In the genomic region with DNA sequence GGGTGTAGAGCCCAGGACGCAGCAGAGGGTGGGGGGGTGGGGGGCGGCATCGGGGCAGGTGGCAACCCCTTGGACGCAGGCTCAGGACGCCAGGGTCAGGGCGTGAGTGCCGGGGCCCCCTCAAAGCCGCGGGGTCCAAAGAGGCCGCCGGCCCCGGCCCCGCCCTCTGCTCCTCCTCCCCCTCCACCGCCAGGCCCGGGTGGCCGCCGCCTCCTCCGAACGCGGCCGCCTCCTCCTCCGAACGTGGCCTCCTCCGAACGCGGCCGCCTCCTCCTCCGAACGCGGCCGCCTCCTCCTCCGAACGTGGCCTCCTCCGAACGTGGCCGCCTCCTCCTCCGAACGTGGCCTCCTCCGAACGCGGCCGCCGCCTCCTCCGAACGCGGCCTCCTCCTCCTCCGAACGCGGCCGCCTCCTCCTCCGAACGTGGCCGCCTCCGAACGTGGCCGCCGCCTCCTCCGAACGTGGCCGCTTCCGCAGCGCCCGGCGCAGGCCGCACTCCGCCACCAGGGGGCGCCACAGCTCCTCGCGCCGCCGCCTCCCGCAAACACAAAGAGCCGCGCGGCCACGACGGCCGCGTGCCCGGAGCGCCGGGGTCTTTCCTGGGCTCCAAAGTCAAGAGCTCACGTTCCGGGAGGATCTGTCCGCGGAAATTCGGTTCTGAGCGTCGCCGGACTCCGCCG, we compare ENCODE assay signal across 9 cellular contexts. TPM values are rescaled to one million over a fixed set of nuclear protein-coding genes. Genes with fewer than 3 reads are reported as not detected.
DNase-seq lines count a peak whose midpoint lies in the region; ATAC-seq and TF ChIP-seq lines count a peak whose summit lies in the region.
"Had no signal": no experiment of that assay in that cellular context is flagged by ENCODE, and none has a peak within 500 bp of the region (broad histone marks: within the 10 kb centered on the region; RNA-seq: fewer than 3 reads in every experiment).

No MANE protein-coding gene starts in this region.

- WGBS in esophagus, 2 donors, result 2 to 10% methylated on average over 49 to 92 of the region's 92 CpGs

- DNase-seq in activated T-cell treated with anti-CD3 and anti-CD28 coated beads for 4 hours, result peak; percentile 75
- peak; percentile 73 to 90 (median 87) for DNase-seq in naive thymus-derived CD8-positive, alpha-beta T cell
- peak; percentile 79 for DNase-seq in stimulated activated naive B cell treated with anti-CD40 and anti-IgM and Interleukin-4, amounts not matched to agents 10 μg/mL and 1 μg/mL and 100 μg/mL, for 72 hours

- peaks cover 6 to 54% (median 22%) of the 10 kb centered on the region in 5 donors for H3K27me3 Mint-ChIP-seq in naive thymus-derived CD8-positive, alpha-beta T cell
- peaks cover 52 to 71% of the 10 kb centered on the region in 2 donors for H3K27me3 Mint-ChIP-seq in stimulated activated naive B cell treated with anti-CD40 and anti-IgM and Interleukin-4, amounts not matched to agents 10 μg/mL and 1 μg/mL and 100 μg/mL, for 72 hours

- peaks cover 12% of the 10 kb centered on the region for H3K27me3 ChIP-seq in OCI-LY3 (ENCODE audit: low read depth, low read length)
- no peaks in the 10 kb centered on the region for H3K27me3 ChIP-seq in esophagus (ENCODE audit: control insufficient read depth in 1 of 2, insufficient read depth in 2 of 2, low read length in 2 of 2)

- no peaks in the 10 kb centered on the region for H3K36me3 Mint-ChIP-seq in naive thymus-derived CD8-positive, alpha-beta T cell
- peaks cover 0 to 3% of the 10 kb centered on the region in 2 donors for H3K36me3 Mint-ChIP-seq in stimulated activated naive B cell treated with anti-CD40 and anti-IgM and Interleukin-4, amounts not matched to agents 10 μg/mL and 1 μg/mL and 100 μg/mL, for 72 hours

- H3K4me3 ChIP-seq in GM08714 (ENCODE audit: low read length) (peak overlapping the region; percentile 28; the same call in 1 of the 2 replicates), OCI-LY3 (ENCODE audit: low read length) (no peak overlapping the region), esophagus (ENCODE audit: low read depth in 1 of 2, low read length in 2 of 2) (peak overlapping the region; percentile 16 to 45)

- H3K9ac ChIP-seq in OCI-LY3 (ENCODE audit: low read length), result no peak overlapping the region

- POLR2A ChIA-PET in naive thymus-derived CD8-positive, alpha-beta T cell (lab: Charles Lee), result interaction anchor here (1.0 to 2.0 kb wide), 3 partner anchors 16 to 55 kb away, joined by 4 to 6 read pairs (median 4); a partner anchor contains a TSS

- ATAC-seq in HG03521 (IDR thresholded peaks at IDR 0.05; ENCODE audit: unreplicated experiment) (peak; percentile 58), GM21786 (IDR thresholded peaks at IDR 0.05; ENCODE audit: unreplicated experiment) (no peak)
- peak; percentile 90 to 93 for ATAC-seq in naive thymus-derived CD8-positive, alpha-beta T cell
- ATAC-seq in stimulated activated naive B cell treated with anti-CD40 and anti-IgM and Interleukin-4, amounts not matched to agents 10 μg/mL and 1 μg/mL and 100 μg/mL, for 72 hours (replicated peaks), result peak; percentile 77 to 78

- H3K9me3 ChIP-seq in OCI-LY3 (ENCODE audit: insufficient read depth, low read length) (no peaks in the 10 kb centered on the region), esophagus (ENCODE audit: control insufficient read depth in 2 of 2, insufficient read depth in 1 of 2, low read depth in 1 of 2, low read length in 1 of 2) (no peaks in the 10 kb centered on the region)

- H3K27ac Mint-ChIP-seq in naive thymus-derived CD8-positive, alpha-beta T cell, result peak overlapping the region in 4 of 10 donors; percentile 34 to 59 (median 52)
- peak overlapping the region; percentile 77 for H3K27ac Mint-ChIP-seq in stimulated activated naive B cell treated with anti-CD40 and anti-IgM and Interleukin-4, amounts not matched to agents 10 μg/mL and 1 μg/mL and 100 μg/mL, for 72 hours

- H3K4me1 Mint-ChIP-seq in naive thymus-derived CD8-positive, alpha-beta T cell, result peaks cover 7 to 15% (median 12%) of the 10 kb centered on the region in 4 donors
- H3K4me1 Mint-ChIP-seq in stimulated activated naive B cell treated with anti-CD40 and anti-IgM and Interleukin-4, amounts not matched to agents 10 μg/mL and 1 μg/mL and 100 μg/mL, for 72 hours, result peaks cover 18 to 33% of the 10 kb centered on the region in 2 donors

- H3K4me3 Mint-ChIP-seq in naive thymus-derived CD8-positive, alpha-beta T cell, result peak overlapping the region in 9 of 10 donors; percentile 48 to 89 (median 76)
- peak overlapping the region; percentile 80 to 84 for H3K4me3 Mint-ChIP-seq in stimulated activated naive B cell treated with anti-CD40 and anti-IgM and Interleukin-4, amounts not matched to agents 10 μg/mL and 1 μg/mL and 100 μg/mL, for 72 hours

- TF ChIP-seq CTCF in OCI-LY3 (IDR thresholded peaks at IDR 0.05; ENCODE audit: low read depth, low read length), result peak; percentile 35

- no peaks in the 10 kb centered on the region for H3K79me2 ChIP-seq in OCI-LY3 (ENCODE audit: low read length)

- H3K36me3 ChIP-seq in OCI-LY3 (replicated peaks; ENCODE audit: low read depth, low read length), result no peaks in the 10 kb centered on the region
- no peaks in the 10 kb centered on the region for H3K36me3 ChIP-seq in esophagus (ENCODE audit: control insufficient read depth in 2 of 2, insufficient read depth in 2 of 2, low read length in 1 of 2)

- H3K4me1 ChIP-seq in OCI-LY3 (ENCODE audit: low read length) (no peaks in the 10 kb centered on the region), esophagus (ENCODE audit: control insufficient read depth in 2 of 2, insufficient read depth in 2 of 2, low read length in 1 of 2) (peaks cover 0 to 2% of the 10 kb centered on the region in 2 donors)

- H4K20me1 ChIP-seq in OCI-LY3 (ENCODE audit: insufficient read depth, low read length), result no peaks in the 10 kb centered on the region

- H2AFZ ChIP-seq in OCI-LY3 (ENCODE audit: low read depth, low read length), result no peak overlapping the region

- H3K27ac ChIP-seq in OCI-LY3 (ENCODE audit: low read length) (no peak overlapping the region), esophagus (ENCODE audit: low read depth in 2 of 2, low read length in 1 of 2) (no peak overlapping the region)

- H3K4me2 ChIP-seq in OCI-LY3 (ENCODE audit: low read length), result no peak overlapping the region

- peaks cover 0 to 5% (median 0%) of the 10 kb centered on the region in 9 donors for H3K9me3 Mint-ChIP-seq in naive thymus-derived CD8-positive, alpha-beta T cell
- no peaks in the 10 kb centered on the region for H3K9me3 Mint-ChIP-seq in stimulated activated naive B cell treated with anti-CD40 and anti-IgM and Interleukin-4, amounts not matched to agents 10 μg/mL and 1 μg/mL and 100 μg/mL, for 72 hours

RNA-seq across cellular contexts. Expression of a gene that starts 19.3 kb away (rescaled TPM):
- polyA plus RNA-seq in esophagus, result 1 to 10 TPM in 1 of 2 donors, under 1 TPM in 1; 0.68 to 1.5 TPM
- not detected for total RNA-seq in naive thymus-derived CD8-positive, alpha-beta T cell
- under 1 TPM in 1 of 3 donors, not detected in 2; 0.29 TPM for polyA plus RNA-seq in naive thymus-derived CD8-positive, alpha-beta T cell
- total RNA-seq: subcutaneous adipose tissue had no signal

RNA-seq across cellular contexts. Expression of a gene that starts 54.6 kb away (rescaled TPM):
- 10 to 100 TPM; 60.8 to 67.4 TPM for polyA plus RNA-seq in esophagus
- total RNA-seq in naive thymus-derived CD8-positive, alpha-beta T cell, result 10 to 100 TPM; 72.3 to 78.3 TPM
- polyA plus RNA-seq in naive thymus-derived CD8-positive, alpha-beta T cell, result 10 to 100 TPM; 49.5 to 68.2 (median 60.5) TPM

RNA-seq across cellular contexts. Expression of a gene that starts 56.0 kb away (rescaled TPM):
- polyA plus RNA-seq in esophagus, result 10 to 100 TPM; 11.9 to 21.8 TPM
- 10 to 100 TPM; 36.4 to 37.4 TPM for total RNA-seq in naive thymus-derived CD8-positive, alpha-beta T cell
- 1 to 10 TPM in 2 of 3 donors, under 1 TPM in 1; 0.94 to 2.0 (median 1.1) TPM for polyA plus RNA-seq in naive thymus-derived CD8-positive, alpha-beta T cell

Comparison
In these comparisons a context has a peak if more than half of its experiments do, and no peak if none do; other contexts are left out.
1. RNA of a gene that starts 56.0 kb away (polyA plus RNA-seq): 11.9 to 21.8 TPM in esophagus; 0.94 to 2.0 TPM in naive thymus-derived CD8-positive, alpha-beta T cell; every median in the first group is over 4 times any median in the second.
2. Peak in every context shown above with its lines, with median percentiles within 50 percentile points of each other: DNase-seq.